In the genomic region with DNA sequence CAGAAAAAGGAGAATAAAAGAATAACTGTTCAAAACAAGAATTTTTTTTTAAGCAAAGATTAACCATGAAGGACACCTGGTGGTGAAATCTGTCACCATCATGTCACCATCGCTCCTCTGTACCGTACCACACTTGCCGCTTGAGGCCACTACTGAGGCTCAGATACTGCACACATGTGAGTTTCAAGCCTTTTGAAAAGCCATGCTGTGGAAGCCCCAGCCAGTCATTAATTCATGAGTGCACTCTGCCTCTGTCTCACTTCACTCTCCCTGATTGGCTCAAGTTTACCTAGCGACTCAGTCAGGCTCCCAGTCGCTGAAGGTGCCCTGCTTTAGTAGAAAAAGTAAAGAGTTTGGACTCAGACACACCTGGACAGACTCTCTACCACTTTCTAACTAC, we compare ENCODE assay signal across 9 cellular contexts. TPM values are rescaled to one million over a fixed set of nuclear protein-coding genes. Genes with fewer than 3 reads are reported as not detected.
DNase-seq lines count a peak whose midpoint lies in the region; ATAC-seq and TF ChIP-seq lines count a peak whose summit lies in the region.
"Had no signal": no experiment of that assay in that cellular context is flagged by ENCODE, and none has a peak within 500 bp of the region (broad histone marks: within the 10 kb centered on the region; RNA-seq: fewer than 3 reads in every experiment).

No MANE protein-coding gene starts in this region.

- peak; percentile 98 for ATAC-seq in GM21423 (IDR thresholded peaks at IDR 0.05; ENCODE audit: unreplicated experiment)
- peak; percentile 99 for ATAC-seq in HG03520 (IDR thresholded peaks at IDR 0.05; ENCODE audit: unreplicated experiment)
- peak; percentile 86 for ATAC-seq in left lobe of liver

- peak; percentile 87 for DNase-seq in GM13976 (ENCODE audit: low spot score)
- peak; percentile 67 for DNase-seq in SK-MEL-5 (ENCODE audit: low read depth, low spot score)
- DNase-seq in left lobe of liver (ENCODE audit: low spot score), result no peak
- no peak for DNase-seq in NCI-H526 treated with DMSO at 0.1 percent for 48 hours (lab: John Stamatoyannopoulos, UW)
- DNase-seq in NCI-H2227 (lab: John Stamatoyannopoulos, UW; ENCODE audit: unreplicated experiment), result no peak
- DNase-seq in DMS79 treated with DMSO at 0.1 percent for 48 hours (lab: John Stamatoyannopoulos, UW), result no peak

- peak; percentile 86 for TF ChIP-seq CTCF in GM13976 (IDR thresholded peaks at IDR 0.05; ENCODE audit: borderline replicate concordance, control extremely low read depth, extremely low read depth, insufficient read depth, missing control alignments)

- in situ Hi-C loops in GM13976 (cut with MboI; ENCODE audit: low sequenced_read_pairs, unreplicated experiment), result loop anchor here (10.0 to 25.0 kb wide), 3 partner anchors 121 to 224 kb away; no protein-coding TSS in a partner anchor
- in situ Hi-C loops in SK-MEL-5 (cut with HindIII; ENCODE audit: low pct_unique_long_range_greater_than_20kb, low sequenced_read_pairs), result no loop called here

RNA-seq across cellular contexts. Expression of a gene that starts 6.6 kb away (rescaled TPM):
- not detected in 2 replicates for total RNA-seq in SK-MEL-5 (2014; rRNA removed; shearing (Covaris generic))
- not detected in 2 replicates for polyA plus RNA-seq in SK-MEL-5 (2015; cell fraction: cytosol; rRNA removed)
- not detected in 2 replicates for polyA plus RNA-seq in SK-MEL-5 (2015; cell fraction: nucleus; rRNA removed)
- total RNA-seq in left lobe of liver, result not detected
- total RNA-seq: subcutaneous adipose tissue had no signal

RNA-seq across cellular contexts. Expression of a gene that starts 29.2 kb away (rescaled TPM):
- not detected in 2 replicates for total RNA-seq in SK-MEL-5 (2014; rRNA removed; shearing (Covaris generic))
- not detected in 2 replicates for polyA plus RNA-seq in SK-MEL-5 (2015; cell fraction: cytosol; rRNA removed)
- polyA plus RNA-seq in SK-MEL-5 (2015; cell fraction: nucleus; rRNA removed), result not detected in 2 replicates
- total RNA-seq in left lobe of liver, result not detected
- total RNA-seq: subcutaneous adipose tissue had no signal

RNA-seq across cellular contexts. Expression of a gene that starts 30.3 kb away (rescaled TPM):
- total RNA-seq in SK-MEL-5 (2014; rRNA removed; shearing (Covaris generic)), result not detected in 2 replicates
- not detected in 2 replicates for polyA plus RNA-seq in SK-MEL-5 (2015; cell fraction: cytosol; rRNA removed)
- not detected in 2 replicates for polyA plus RNA-seq in SK-MEL-5 (2015; cell fraction: nucleus; rRNA removed)
- total RNA-seq in left lobe of liver, result 0.40 TPM

RNA-seq across cellular contexts. Expression of a gene that starts 56.6 kb away (rescaled TPM):
- total RNA-seq in SK-MEL-5 (2014; rRNA removed; shearing (Covaris generic)), result not detected in 2 replicates
- polyA plus RNA-seq in SK-MEL-5 (2015; cell fraction: cytosol; rRNA removed), result not detected in 2 replicates
- not detected in 2 replicates for polyA plus RNA-seq in SK-MEL-5 (2015; cell fraction: nucleus; rRNA removed)
- not detected for total RNA-seq in left lobe of liver
- total RNA-seq: subcutaneous adipose tissue had no signal

Comparison
In these comparisons a context has a peak if more than half of its experiments do, and no peak if none do; other contexts are left out.
1. DNase-seq: peak in GM13976 (single experiment) and SK-MEL-5 (single experiment); none in left lobe of liver (single experiment), NCI-H526 treated with DMSO at 0.1 percent for 48 hours (single experiment), NCI-H2227 (single experiment) and DMS79 treated with DMSO at 0.1 percent for 48 hours (single experiment).
2. Peak in every context shown above with its lines, with median percentiles within 50 percentile points of each other: ATAC-seq.